ENCODE assay signal across 8 cellular contexts in the genomic region with DNA sequence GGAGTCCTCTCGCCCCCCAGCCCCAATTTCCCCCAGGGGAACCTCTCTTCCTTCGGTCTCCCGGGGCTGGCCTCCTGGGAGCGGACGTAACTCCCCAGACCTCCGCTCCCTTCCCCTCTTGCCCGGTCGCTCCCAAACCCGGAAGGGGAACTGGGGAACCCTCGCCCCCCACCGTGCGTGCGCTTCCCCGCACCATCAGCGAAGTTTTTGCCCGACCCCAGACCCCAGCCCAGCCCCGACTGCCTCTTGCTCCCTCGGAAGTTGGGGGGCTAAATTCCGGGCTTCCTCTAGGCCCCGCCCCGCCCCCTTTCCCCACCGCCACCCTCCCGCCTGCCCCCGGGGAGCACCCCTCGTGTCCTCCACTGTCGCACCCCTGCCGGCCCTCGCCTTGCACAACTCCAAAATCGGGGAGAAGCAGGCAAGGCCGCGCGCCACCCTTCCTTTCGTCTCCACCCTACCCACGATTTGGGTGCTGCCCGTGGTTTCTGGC. TPM values are rescaled to one million over a fixed set of nuclear protein-coding genes. Genes with fewer than 3 reads are reported as not detected.
DNase-seq lines count a peak whose midpoint lies in the region; ATAC-seq and TF ChIP-seq lines count a peak whose summit lies in the region.

No MANE protein-coding gene starts in this region.

- H3K4me1 Mint-ChIP-seq in GM23338, result peaks cover 3% of the 10 kb centered on the region

- H3K4me2 ChIP-seq in BLaER1 treated with 17β-estradiol and CSF1 and Interleukin-3, amounts not matched to agents 10 nM and 100 nM, result peak overlapping the region; percentile 63 to 96 (median 85)
- H3K4me2 ChIP-seq in GM23338, result peak overlapping the region; percentile 99

- no peak for TF ChIP-seq CTCF in GM23338 (conservative IDR thresholded peaks at IDR 0.05; ENCODE audit: low read depth in 2 of 2)
- TF ChIP-seq CTCF in Peyer's patch (IDR thresholded peaks at IDR 0.05), result no peak
- no peak for TF ChIP-seq CTCF in astrocyte of the spinal cord (IDR thresholded peaks at IDR 0.05; ENCODE audit: low read depth, low read length)

- H3K4me1 ChIP-seq in BLaER1 treated with 17β-estradiol and CSF1 and Interleukin-3, amounts not matched to agents 10 nM and 100 nM, result peaks cover 16 to 42% (median 28%) of the 10 kb centered on the region in 10 experiments
- no peaks in the 10 kb centered on the region for H3K4me1 ChIP-seq in GM23338 (ENCODE audit: insufficient read depth)
- H3K4me1 ChIP-seq in Peyer's patch, result peaks cover 0 to 22% (median 2%) of the 10 kb centered on the region in 4 donors

- no peak overlapping the region for H3K27ac Mint-ChIP-seq in GM23338

- H3K9ac ChIP-seq in BLaER1 treated with 17β-estradiol and CSF1 and Interleukin-3, amounts not matched to agents 10 nM and 100 nM, result peak overlapping the region; percentile 90 to 98 (median 95)

- H3K27me3 Mint-ChIP-seq in GM23338 (ENCODE audit: insufficient read depth, low read depth, poor library complexity), result peaks cover 35% of the 10 kb centered on the region

- no peaks in the 10 kb centered on the region for H3K9me2 ChIP-seq in GM23338 (ENCODE audit: insufficient read depth)

- peak overlapping the region; percentile 91 to 97 (median 93) for H3K27ac ChIP-seq in BLaER1 treated with 17β-estradiol and CSF1 and Interleukin-3, amounts not matched to agents 10 nM and 100 nM
- H3K27ac ChIP-seq in GM23338 (ENCODE audit: low read depth), result no peak overlapping the region
- peak overlapping the region; percentile 95 to 97 (median 96) for H3K27ac ChIP-seq in Peyer's patch

- H3K9me3 ChIP-seq in BLaER1 treated with 17β-estradiol and CSF1 and Interleukin-3, amounts not matched to agents 10 nM and 100 nM (replicated peaks in 1 of 11), result no peaks in the 10 kb centered on the region
- H3K9me3 ChIP-seq in Peyer's patch, result no peaks in the 10 kb centered on the region
- no peaks in the 10 kb centered on the region for H3K9me3 ChIP-seq in iPS-18c (ENCODE audit: control insufficient read depth, insufficient read depth, low read length)

- H4K20me1 ChIP-seq in BLaER1 treated with 17β-estradiol and CSF1 and Interleukin-3, amounts not matched to agents 10 nM and 100 nM, result peaks cover 36 to 45% (median 40%) of the 10 kb centered on the region in 11 experiments
- H4K20me1 ChIP-seq in GM23338 (replicated peaks; ENCODE audit: insufficient read depth), result no peaks in the 10 kb centered on the region; the same call in 1 of the 2 replicates

- ATAC-seq in GM23338, result no peak; the same call in 1 of the 3 replicates

- peak overlapping the region; percentile 81; the same call in 1 of the 2 replicates for H2AFZ ChIP-seq in GM23338

- TF ChIP-seq POLR2A in Peyer's patch (IDR thresholded peaks at IDR 0.05), result no peak

- H3K4me3 Mint-ChIP-seq in GM23338, result peak overlapping the region; percentile 83

- peaks cover 26 to 28% (median 27%) of the 10 kb centered on the region in 11 experiments for H3K36me3 ChIP-seq in BLaER1 treated with 17β-estradiol and CSF1 and Interleukin-3, amounts not matched to agents 10 nM and 100 nM
- H3K36me3 ChIP-seq in GM23338 (ENCODE audit: insufficient read depth), result no peaks in the 10 kb centered on the region
- H3K36me3 ChIP-seq in Peyer's patch, result peaks cover 0 to 26% (median 0%) of the 10 kb centered on the region in 3 donors

- peak overlapping the region; percentile 86 to 100 (median 96) for H3K4me3 ChIP-seq in BLaER1 treated with 17β-estradiol and CSF1 and Interleukin-3, amounts not matched to agents 10 nM and 100 nM
- peak overlapping the region; percentile 93 for H3K4me3 ChIP-seq in GM23338
- H3K4me3 ChIP-seq in Peyer's patch, result peak overlapping the region; percentile 73 to 91 (median 86)
- H3K4me3 ChIP-seq in astrocyte of the spinal cord (ENCODE audit: low read depth, low read length), result peak overlapping the region; percentile 97
- H3K4me3 ChIP-seq in iPS-18c (ENCODE audit: insufficient read depth, low read depth, low read length), result peak overlapping the region; percentile 77

- H3K9me3 Mint-ChIP-seq in GM23338, result no peaks in the 10 kb centered on the region

- H3K27me3 ChIP-seq in BLaER1 treated with 17β-estradiol and CSF1 and Interleukin-3, amounts not matched to agents 10 nM and 100 nM, result no peaks in the 10 kb centered on the region
- H3K27me3 ChIP-seq in GM23338 (ENCODE audit: insufficient read depth), result peaks cover 16% of the 10 kb centered on the region
- no peaks in the 10 kb centered on the region for H3K27me3 ChIP-seq in Peyer's patch

- H3F3A ChIP-seq in GM23338 (replicated peaks; ENCODE audit: low read depth), result peaks cover 15% of the 10 kb centered on the region

- no peak for DNase-seq in GM23338 (ENCODE audit: low spot score)
- peak in 2 of 3 donors; percentile 69 to 78 for DNase-seq in Peyer's patch
- DNase-seq in astrocyte of the spinal cord (ENCODE audit: low read depth, low spot score), result no peak
- peak; percentile 45 for DNase-seq in stimulated activated CD4-positive, alpha-beta T cell treated with anti-CD3 and anti-CD28 coated beads, Interleukin-4, amount 100 ng/mL, for 1 hour
- no peak for DNase-seq in superior temporal gyrus (ENCODE audit: extremely low spot score)
- DNase-seq in retina, result no peak

- H3K36me3 Mint-ChIP-seq in GM23338 (ENCODE audit: low read depth), result peaks cover 15% of the 10 kb centered on the region

- in situ Hi-C loops in astrocyte of the spinal cord (cut with HindIII; ENCODE audit: low sequenced_read_pairs), result no loop called here

- H3K79me2 ChIP-seq in GM23338 (replicated peaks; ENCODE audit: insufficient read depth), result no peaks in the 10 kb centered on the region

TF ChIP-seq in GM23338, 12 proteins besides CTCF, POLR2A, EP300 and RAD21 (continues in another document):
- TF ChIP-seq, protein P1, sequence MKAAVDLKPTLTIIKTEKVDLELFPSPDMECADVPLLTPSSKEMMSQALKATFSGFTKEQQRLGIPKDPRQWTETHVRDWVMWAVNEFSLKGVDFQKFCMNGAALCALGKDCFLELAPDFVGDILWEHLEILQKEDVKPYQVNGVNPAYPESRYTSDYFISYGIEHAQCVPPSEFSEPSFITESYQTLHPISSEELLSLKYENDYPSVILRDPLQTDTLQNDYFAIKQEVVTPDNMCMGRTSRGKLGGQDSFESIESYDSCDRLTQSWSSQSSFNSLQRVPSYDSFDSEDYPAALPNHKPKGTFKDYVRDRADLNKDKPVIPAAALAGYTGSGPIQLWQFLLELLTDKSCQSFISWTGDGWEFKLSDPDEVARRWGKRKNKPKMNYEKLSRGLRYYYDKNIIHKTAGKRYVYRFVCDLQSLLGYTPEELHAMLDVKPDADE (IDR thresholded peaks at IDR 0.05), result no peak
- TF ChIP-seq STAT1 (IDR thresholded peaks at IDR 0.05; ENCODE audit: unreplicated experiment) (no peak), NANOG (IDR thresholded peaks at IDR 0.05; ENCODE audit: borderline replicate concordance) (no peak), POLR2AphosphoS5 (IDR thresholded peaks at IDR 0.05; ENCODE audit: low read depth) (no peak)

RNA-seq across cellular contexts. Expression of a gene that starts 0.4 kb away (rescaled TPM):
- 153 and 156 TPM in 2 replicates for total RNA-seq in GM23338 (2014; rRNA removed; shearing (Covaris generic))
- polyA plus RNA-seq in GM23338 (2016; fragmentation: Nextera tagmentation; extraction: Ambion mirVana), result 112 and 113 TPM in 2 replicates
- total RNA-seq in Peyer's patch, result 100 to 1,000 TPM; 123 to 236 (median 172) TPM

RNA-seq across cellular contexts. Expression of a gene that starts 17.7 kb away (rescaled TPM):
- 0.69 TPM in 1 of 2 replicates, not detected in the other for total RNA-seq in GM23338 (2014; rRNA removed; shearing (Covaris generic))
- 2.5 and 3.5 TPM in 2 replicates for polyA plus RNA-seq in GM23338 (2016; fragmentation: Nextera tagmentation; extraction: Ambion mirVana)
- total RNA-seq in Peyer's patch, result not detected

RNA-seq across cellular contexts. Expression of a gene that starts 20.1 kb away (rescaled TPM):
- total RNA-seq in GM23338 (2014; rRNA removed; shearing (Covaris generic)), result 50.6 and 69.8 TPM in 2 replicates
- 40.0 and 40.4 TPM in 2 replicates for polyA plus RNA-seq in GM23338 (2016; fragmentation: Nextera tagmentation; extraction: Ambion mirVana)
- total RNA-seq in Peyer's patch, result 100 to 1,000 TPM in 1 of 4 donors, 10 to 100 TPM in 3; 41.3 to 126 (median 72.9) TPM

RNA-seq across cellular contexts. Expression of a gene that starts 31.9 kb away (rescaled TPM):
- total RNA-seq in GM23338 (2014; rRNA removed; shearing (Covaris generic)), result 87.3 and 110 TPM in 2 replicates
- polyA plus RNA-seq in GM23338 (2016; fragmentation: Nextera tagmentation; extraction: Ambion mirVana), result 216 and 219 TPM in 2 replicates
- 10 to 100 TPM; 23.9 to 38.1 (median 29.7) TPM for total RNA-seq in Peyer's patch

RNA-seq across cellular contexts. Expression of a gene that starts 32.6 kb away (rescaled TPM):
- total RNA-seq in GM23338 (2014; rRNA removed; shearing (Covaris generic)), result 4.2 and 5.6 TPM in 2 replicates
- 3.7 and 4.3 TPM in 2 replicates for polyA plus RNA-seq in GM23338 (2016; fragmentation: Nextera tagmentation; extraction: Ambion mirVana)
- 1 to 10 TPM in 2 of 4 donors, not detected in 2; 1.6 to 2.5 TPM for total RNA-seq in Peyer's patch

Comparison
In these comparisons a context has a peak if more than half of its experiments do, and no peak if none do; other contexts are left out.
1. DNase-seq: peak in Peyer's patch (2 of 3) and stimulated activated CD4-positive, alpha-beta T cell treated with anti-CD3 and anti-CD28 coated beads, Interleukin-4, amount 100 ng/mL, for 1 hour (single experiment); none in GM23338 (single experiment), astrocyte of the spinal cord (single experiment), superior temporal gyrus (single experiment) and retina (single experiment).
2. Peak in every context shown above with its lines, with median percentiles within 50 percentile points of each other: H3K4me3 ChIP-seq.